9 cellular contexts compared by ENCODE assay signal in the genomic region with DNA sequence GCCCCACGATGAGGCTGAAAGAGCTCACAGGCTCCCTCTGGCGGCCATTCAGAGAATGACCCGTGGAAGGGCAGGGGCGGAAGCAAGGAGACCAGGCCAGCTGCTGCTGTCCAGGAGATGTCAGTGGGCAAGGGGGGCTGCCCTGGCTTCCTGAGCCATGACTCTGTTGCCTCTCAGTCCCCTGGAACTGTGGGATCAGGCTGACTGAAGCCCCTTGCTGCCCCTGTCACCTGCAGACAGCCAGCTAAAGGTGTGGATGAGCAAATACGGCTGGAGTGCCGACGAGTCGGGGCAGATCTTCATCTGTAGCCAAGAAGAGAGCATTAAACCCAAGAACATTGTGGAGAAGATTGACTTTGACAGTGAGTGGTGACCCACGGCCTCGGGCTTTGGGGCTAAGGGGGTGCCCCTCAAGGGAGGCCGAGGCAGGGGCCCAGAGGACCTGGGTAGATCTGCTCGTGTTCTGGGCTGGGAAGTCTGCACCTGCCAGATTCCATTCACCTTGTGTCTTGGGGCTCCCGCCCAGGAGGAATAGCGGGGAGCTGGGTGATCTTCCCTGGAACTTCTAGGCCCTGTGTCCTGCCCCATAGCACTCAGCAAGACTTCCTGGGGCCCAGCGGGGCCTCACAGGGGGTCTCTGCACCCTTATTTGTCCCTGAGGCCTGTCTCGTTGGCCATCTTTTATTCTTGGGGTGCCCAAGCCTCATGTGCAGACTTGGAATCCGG. TPM values are rescaled to one million over a fixed set of nuclear protein-coding genes. Genes with fewer than 3 reads are reported as not detected.
DNase-seq lines count a peak whose midpoint lies in the region; ATAC-seq and TF ChIP-seq lines count a peak whose summit lies in the region.
"Had no signal": no experiment of that assay in that cellular context is flagged by ENCODE, and none has a peak within 500 bp of the region (broad histone marks: within the 10 kb centered on the region; RNA-seq: fewer than 3 reads in every experiment).

No MANE protein-coding gene starts in this region.

- WGBS in liver, result 73% methylated on average over 17 of the region's 17 CpGs

- no peaks in the 10 kb centered on the region for H3K27me3 ChIP-seq in liver (ENCODE audit: control insufficient read depth in 4 of 4, insufficient read depth in 4 of 4, low read length in 3 of 4)
- H3K27me3 ChIP-seq: BLaER1 treated with 17β-estradiol and CSF1 and Interleukin-3, amounts not matched to agents 10 nM and 100 nM had no signal

- DNase-seq in NCI-H187 (lab: John Stamatoyannopoulos, UW) (peak; percentile 17 to 34), NCI-H187 treated with DMSO at 0.1 percent for 48 hours (lab: John Stamatoyannopoulos, UW) (no peak), NCI-H1694 (lab: John Stamatoyannopoulos, UW) (peak; percentile 51), choroid plexus epithelial cell (ENCODE audit: low read depth) (peak; percentile 69)
- DNase-seq in activated CD4-positive, alpha-beta T cell treated with anti-CD3 and anti-CD28 coated beads for 4 hours, result peak; percentile 58 to 70
- DNase-seq in stimulated activated CD4-positive, alpha-beta T cell treated with anti-CD3 and anti-CD28 coated beads, TNF-alpha, amount 100 ng/mL, for 4 hours (ENCODE audit: low read depth in 3 of 3), result peak; percentile 50 to 54 (median 54)

- ATAC-seq in GM21825 (IDR thresholded peaks at IDR 0.05; ENCODE audit: unreplicated experiment), result no peak

- no peak overlapping the region for H3K27ac ChIP-seq in liver (ENCODE audit: low read depth in 1 of 2, low read length in 2 of 2)

- H3K4me3 ChIP-seq in choroid plexus epithelial cell (ENCODE audit: low read depth, low read length) (no peak overlapping the region), liver (ENCODE audit: low read depth in 1 of 3, low read length in 3 of 3) (no peak overlapping the region)
- H3K4me3 ChIP-seq: BLaER1 treated with 17β-estradiol and CSF1 and Interleukin-3, amounts not matched to agents 10 nM and 100 nM had no signal

- H3K9me3 ChIP-seq in liver (ENCODE audit: control insufficient read depth in 4 of 4, low read length in 3 of 4), result no peaks in the 10 kb centered on the region
- H3K9me3 ChIP-seq: BLaER1 treated with 17β-estradiol and CSF1 and Interleukin-3, amounts not matched to agents 10 nM and 100 nM had no signal

- H3K36me3 ChIP-seq in liver (ENCODE audit: control insufficient read depth in 4 of 4, insufficient read depth in 3 of 4, low read depth in 1 of 4, low read length in 3 of 4), result peaks cover 4 to 23% (median 8%) of the 10 kb centered on the region in 4 donors

- TF ChIP-seq RAD21 in liver (IDR thresholded peaks at IDR 0.05), result peak; percentile 75 to 84

- TF ChIP-seq CTCF in choroid plexus epithelial cell (conservative IDR thresholded peaks at IDR 0.05; ENCODE audit: low read depth, low read length) (peak; percentile 90), liver (IDR thresholded peaks at IDR 0.05; ENCODE audit: low read depth, low read length, missing input control) (peak; percentile 88)

- no peak overlapping the region for H3K9ac ChIP-seq in liver (ENCODE audit: low read depth in 1 of 2, low read length in 2 of 2)

- H3K4me1 ChIP-seq in liver (ENCODE audit: control insufficient read depth in 4 of 4, insufficient read depth in 4 of 4, low read length in 3 of 4), result peaks cover 0 to 6% (median 0%) of the 10 kb centered on the region in 4 donors

TF ChIP-seq in liver, 16 proteins besides CTCF, POLR2A, EP300 and RAD21:
- no peak for TF ChIP-seq FOXA2 (IDR thresholded peaks at IDR 0.05)
- no peak for TF ChIP-seq SP1 (IDR thresholded peaks at IDR 0.05)

RNA-seq across cellular contexts. Expression of a gene that starts 12.5 kb away (rescaled TPM):
- total RNA-seq in liver, result 100 to 1,000 TPM in 1 of 2 donors, 10 to 100 TPM in 1; 93.9 to 164 TPM
- polyA plus RNA-seq in liver, result 100 to 1,000 TPM in 1 of 2 donors, 10 to 100 TPM in 1; 35.4 to 104 TPM

RNA-seq across cellular contexts. Expression of a gene that starts 15.9 kb away (rescaled TPM):
- 100 to 1,000 TPM; 130 to 240 TPM for total RNA-seq in liver
- 100 to 1,000 TPM; 118 to 173 TPM for polyA plus RNA-seq in liver

RNA-seq across cellular contexts. Expression of a gene that starts 17.2 kb away (rescaled TPM):
- 1 to 10 TPM; 1.8 to 2.1 TPM for total RNA-seq in liver
- 1 to 10 TPM in 1 of 2 donors, under 1 TPM in 1; 0.89 to 3.1 TPM for polyA plus RNA-seq in liver
